8 cellular contexts compared by ENCODE assay signal in the genomic region with DNA sequence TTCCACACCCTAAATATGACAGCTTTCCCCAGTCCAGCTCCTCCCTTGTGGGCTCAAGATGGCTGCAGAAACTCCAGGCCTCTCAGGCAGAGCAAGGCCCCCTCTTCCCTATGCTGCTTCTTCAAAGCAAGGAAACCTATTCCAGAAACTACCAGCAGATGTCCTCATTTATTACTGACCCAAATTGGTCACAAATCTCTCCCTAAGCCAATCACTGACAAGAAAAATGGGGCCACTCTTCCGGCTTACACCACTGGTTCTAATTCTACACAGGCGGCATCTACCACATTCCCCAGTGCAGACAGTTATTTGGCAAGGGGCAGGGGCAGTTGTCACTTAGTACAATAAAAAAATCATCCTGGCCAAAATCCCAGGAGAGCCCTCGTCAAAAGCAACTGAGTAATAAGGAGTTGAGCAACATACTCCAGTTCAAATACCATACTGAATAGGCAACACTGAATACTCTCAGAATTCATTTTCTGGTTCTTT.
DNase-seq lines count a peak whose midpoint lies in the region; ATAC-seq and TF ChIP-seq lines count a peak whose summit lies in the region.

No MANE protein-coding gene starts in this region.

- peak; percentile 61 for ATAC-seq in GM21381 (IDR thresholded peaks at IDR 0.05; ENCODE audit: unreplicated experiment)
- ATAC-seq in GM19455 (IDR thresholded peaks at IDR 0.05; ENCODE audit: unreplicated experiment) = no peak

- 0 out of 2 replicates have a peak, but pooled peaks have one; percentile 6 for TF ChIP-seq CTCF in WI38 (IDR thresholded peaks at IDR 0.05; ENCODE audit: low read depth, low read length)
- peak; percentile 18 for TF ChIP-seq CTCF in foreskin fibroblast (IDR thresholded peaks at IDR 0.05; ENCODE audit: low read depth, low read length)

- H3K4me3 ChIP-seq in WI38 (ENCODE audit: low read depth, low read length) (no peak overlapping the region), foreskin fibroblast (ENCODE audit: low read depth in 1 of 2, low read length in 2 of 2) (no peak overlapping the region)

- peak; percentile 89 for DNase-seq in G401 (ENCODE audit: low spot score)
- DNase-seq in HuH-7 (ENCODE audit: low spot score) = peak; percentile 28
- DNase-seq in foreskin fibroblast = peak; percentile 92 to 97
- peak in 39 of 56 donors; percentile 11 to 81 (median 32) for DNase-seq in nucleus accumbens (lab: John Stamatoyannopoulos, UW)
- DNase-seq in activated CD8-positive, alpha-beta memory T cell treated with anti-CD3 and anti-CD28 coated beads for 24 hours = no peak

- in situ Hi-C loops in G401 (cut with HindIII; ENCODE audit: low sequenced_read_pairs) = no loop called here
